Comparison of ENCODE assay signal across 1 cellular context in the genomic region with DNA sequence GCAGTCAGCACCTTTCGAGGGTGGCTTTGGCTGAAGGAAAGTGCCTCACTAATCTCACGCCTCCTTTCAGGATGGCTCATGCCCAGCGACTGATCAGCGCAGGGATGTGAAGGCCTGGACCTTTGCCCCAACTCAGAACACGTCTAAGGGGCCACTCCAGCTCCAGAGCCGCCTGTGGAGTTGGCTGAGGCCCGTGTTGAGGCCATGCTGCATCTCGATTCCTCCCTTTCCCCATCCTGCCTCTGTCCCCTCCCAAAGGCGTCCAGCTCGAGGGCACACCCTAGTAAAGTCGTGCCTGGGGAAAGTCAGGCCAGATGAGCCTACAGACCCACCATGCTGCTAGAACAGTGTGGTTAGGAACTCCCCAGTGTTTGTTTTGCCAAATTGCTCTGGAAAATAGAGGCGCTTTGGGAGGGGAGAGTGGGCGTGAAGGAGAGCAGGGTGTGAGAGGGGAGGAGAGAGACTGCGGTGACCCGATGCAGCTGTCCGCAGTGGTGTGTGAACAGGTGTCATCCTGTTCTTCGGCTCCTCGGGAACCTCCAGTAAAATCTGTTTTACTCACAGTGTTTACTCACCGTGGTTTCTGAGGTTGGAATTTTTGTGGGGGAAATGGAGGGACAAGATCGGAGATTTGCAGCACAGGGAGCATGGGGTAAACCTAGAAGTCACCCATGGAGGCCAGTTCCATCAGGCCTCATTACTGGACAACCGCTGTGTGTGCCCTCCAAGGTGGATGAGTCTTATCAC.
TF ChIP-seq lines count a peak whose summit lies in the region.

No MANE protein-coding gene starts in this region.

TF ChIP-seq in IMR-90, 13 proteins besides CTCF, POLR2A, EP300 and RAD21 (continued from another document):
- no peak for TF ChIP-seq MXI1 (IDR thresholded peaks at IDR 0.05; ENCODE audit: borderline replicate concordance, low read depth, low read length)
- no peak for TF ChIP-seq MAZ (IDR thresholded peaks at IDR 0.05; ENCODE audit: borderline replicate concordance, low read depth, low read length)
